Comparison of ENCODE assay signal across 3 cellular contexts in genomic region chr11:115645631-115646271, GRCh38.
TF ChIP-seq lines count a peak whose summit lies in the region.

No MANE protein-coding gene starts in this region.

TF ChIP-seq in SK-N-SH, 30 proteins besides CTCF, POLR2A, EP300 and RAD21 (continued from another document):
- TF ChIP-seq USF2 (IDR thresholded peaks at IDR 0.05; ENCODE audit: borderline replicate concordance, low read depth, low read length) (no peak), NRF1 (IDR thresholded peaks at IDR 0.05; ENCODE audit: low read depth, low read length) (no peak), YY1 (IDR thresholded peaks at IDR 0.05; ENCODE audit: low read depth) (no peak), GABPA (IDR thresholded peaks at IDR 0.05; ENCODE audit: low read depth) (no peak), FOXM1 (IDR thresholded peaks at IDR 0.05; ENCODE audit: low read depth) (no peak), MXI1 (IDR thresholded peaks at IDR 0.05; ENCODE audit: low read depth, low read length) (no peak), IRF3 (IDR thresholded peaks at IDR 0.05; ENCODE audit: low read depth, low read length) (no peak), GATA2 (CRISPR knock-in tag; IDR thresholded peaks at IDR 0.05) (no peak), ELF1 (IDR thresholded peaks at IDR 0.05) (no peak), NFIC (IDR thresholded peaks at IDR 0.05; ENCODE audit: borderline replicate concordance) (no peak), SMC3 (IDR thresholded peaks at IDR 0.05; ENCODE audit: low read depth, low read length) (no peak), MAX (IDR thresholded peaks at IDR 0.05; ENCODE audit: low read depth) (no peak), SIN3A (IDR thresholded peaks at IDR 0.05; ENCODE audit: borderline replicate concordance, low read depth, low read length) (no peak), USF1 (IDR thresholded peaks at IDR 0.05; ENCODE audit: borderline replicate concordance, low read depth) (no peak), TEAD4 (IDR thresholded peaks at IDR 0.05; ENCODE audit: borderline replicate concordance, insufficient read depth) (no peak), JUND (IDR thresholded peaks at IDR 0.05) (no peak), RCOR1 (IDR thresholded peaks at IDR 0.05; ENCODE audit: low read length) (no peak)

TF ChIP-seq in SK-N-SH treated with all-trans-retinoic acid at 6 μM for 48 hours, 23 proteins besides CTCF, POLR2A, EP300 and RAD21 (continued from another document):
- no peak for TF ChIP-seq ARNTL (CRISPR knock-in tag; IDR thresholded peaks at IDR 0.05; ENCODE audit: borderline replicate concordance, low read depth)
- TF ChIP-seq POU6F1 (CRISPR knock-in tag; IDR thresholded peaks at IDR 0.05; ENCODE audit: borderline replicate concordance, low read depth) = no peak
- TF ChIP-seq ZC3H10 (CRISPR knock-in tag; IDR thresholded peaks at IDR 0.05) = no peak
- TF ChIP-seq ZFP3 (CRISPR knock-in tag; IDR thresholded peaks at IDR 0.05) = no peak
- TF ChIP-seq OSR1 (CRISPR knock-in tag; IDR thresholded peaks at IDR 0.05) = no peak
- TF ChIP-seq ISL1 (CRISPR knock-in tag; IDR thresholded peaks at IDR 0.05) = no peak
- no peak for TF ChIP-seq ZNF565 (CRISPR knock-in tag; conservative IDR thresholded peaks at IDR 0.05; ENCODE audit: low read depth)
- TF ChIP-seq CREB5 (CRISPR knock-in tag; IDR thresholded peaks at IDR 0.05; ENCODE audit: low read depth) = no peak
- no peak for TF ChIP-seq TOX (CRISPR knock-in tag; IDR thresholded peaks at IDR 0.05; ENCODE audit: borderline replicate concordance)
- TF ChIP-seq ESRRG (CRISPR knock-in tag; IDR thresholded peaks at IDR 0.05) = no peak
- TF ChIP-seq TCF4 (CRISPR knock-in tag; IDR thresholded peaks at IDR 0.05; ENCODE audit: borderline replicate concordance) = no peak
TF ChIP-seq in SK-N-SH treated with all-trans-retinoic acid at 6 μM for 48 hours: peak in this region for 0.

TF ChIP-seq in H1, 55 proteins besides CTCF, POLR2A, EP300 and RAD21 (continued from another document):
- TF ChIP-seq RNF2 (IDR thresholded peaks at IDR 0.05; ENCODE audit: borderline replicate concordance, low read depth, low read length, missing control alignments, poor library complexity, severe bottlenecking) (no peak), ASH2L (IDR thresholded peaks at IDR 0.05; ENCODE audit: low read length) (no peak), TBP (IDR thresholded peaks at IDR 0.05; ENCODE audit: low read depth, low read length) (no peak), KDM5A (IDR thresholded peaks at IDR 0.05; ENCODE audit: low read length) (no peak), NANOG (IDR thresholded peaks at IDR 0.05; ENCODE audit: insufficient read depth, low read depth, low read length, poor library complexity, severe bottlenecking) (no peak), POLR2AphosphoS5 (IDR thresholded peaks at IDR 0.05; ENCODE audit: low read depth, low read length) (no peak), RXRA (IDR thresholded peaks at IDR 0.05; ENCODE audit: insufficient read depth, low read depth, low read length) (no peak), NRF1 (IDR thresholded peaks at IDR 0.05; ENCODE audit: low read depth, low read length) (no peak), SP4 (IDR thresholded peaks at IDR 0.05; ENCODE audit: low read length) (no peak), SUZ12 (IDR thresholded peaks at IDR 0.05; ENCODE audit: low read length) (no peak), SIN3A (conservative IDR thresholded peaks at IDR 0.05 in 1 of 2, IDR thresholded peaks at IDR 0.05 in 1 of 2; ENCODE audit: low read depth in 1 of 2, low read length in 2 of 2) (no peak), PHF8 (conservative IDR thresholded peaks at IDR 0.05; ENCODE audit: low read depth, low read length) (no peak), SAP30 (IDR thresholded peaks at IDR 0.05; ENCODE audit: insufficient read depth, insufficient replicate concordance, low read length) (no peak), CBX5 (IDR thresholded peaks at IDR 0.05; ENCODE audit: low read depth, low read length) (no peak), CHD7 (IDR thresholded peaks at IDR 0.05; ENCODE audit: insufficient replicate concordance, low read length) (no peak)
